ENCODE assay signal across 16 cellular contexts in the genomic region with DNA sequence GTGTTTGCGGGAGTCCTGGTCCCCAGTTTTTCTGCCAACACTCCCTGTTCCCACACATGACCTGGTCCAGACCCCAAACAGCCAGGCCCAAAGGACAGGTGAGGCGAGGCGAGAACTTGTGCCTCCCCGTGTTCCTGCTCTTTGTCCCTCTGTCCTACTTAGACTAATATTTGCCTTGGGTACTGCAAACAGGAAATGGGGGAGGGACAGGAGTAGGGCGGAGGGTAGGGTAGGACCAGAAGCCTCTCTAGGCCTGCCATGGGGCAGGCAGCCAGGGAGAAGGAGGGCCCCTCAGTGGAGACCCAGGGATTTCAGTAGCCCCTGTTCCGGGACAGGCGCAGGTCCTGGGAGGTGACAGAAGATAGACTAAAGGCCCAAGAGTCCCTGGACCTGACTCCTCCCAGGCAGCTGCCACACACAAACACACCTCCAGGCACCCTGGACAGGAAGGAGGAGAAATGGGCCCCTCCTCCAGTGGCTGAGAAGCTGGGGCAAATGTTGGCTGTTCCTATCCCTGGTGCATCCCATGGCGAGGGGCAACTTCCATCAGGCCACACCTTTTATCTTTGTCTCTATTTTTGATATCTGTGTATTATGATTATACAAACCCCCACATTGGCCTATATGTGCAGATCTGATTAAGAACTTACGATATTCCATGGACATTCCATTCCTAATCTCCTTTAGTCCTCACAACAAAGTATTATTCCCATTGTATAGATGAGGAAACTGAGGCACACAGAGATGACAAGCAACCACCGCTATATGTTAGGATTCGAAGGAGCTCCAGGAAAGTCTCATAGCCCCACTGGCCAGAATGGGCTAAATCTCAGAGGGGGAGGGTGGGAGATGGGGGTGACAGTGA. TPM values are rescaled to one million over a fixed set of nuclear protein-coding genes. Genes with fewer than 3 reads are reported as not detected.
DNase-seq lines count a peak whose midpoint lies in the region; ATAC-seq and TF ChIP-seq lines count a peak whose summit lies in the region.
"Had no signal": no experiment of that assay in that cellular context is flagged by ENCODE, and none has a peak within 500 bp of the region (broad histone marks: within the 10 kb centered on the region; RNA-seq: fewer than 3 reads in every experiment).

No MANE protein-coding gene starts in this region.

- no peak overlapping the region for H3K27ac ChIP-seq in mammary epithelial cell (ENCODE audit: insufficient read depth, low read depth, low read length)
- H3K27ac ChIP-seq: SK-N-MC had no signal

- H3K9me3 Mint-ChIP-seq in MCF 10A (ENCODE audit: unreplicated experiment) = no peaks in the 10 kb centered on the region
- H3K9me3 Mint-ChIP-seq in endothelial cell (ENCODE audit: unreplicated experiment) = no peaks in the 10 kb centered on the region
- H3K9me3 Mint-ChIP-seq: mesothelial cell of epicardium; stimulated activated naive CD8-positive, alpha-beta T cell treated with anti-CD3 and anti-CD28 coated beads, Interleukin-15, Interleukin-2, amounts not matched to agents 100 ng/mL and 50 ng/mL, for 24 hours had no signal

- H3K36me3 Mint-ChIP-seq in MCF 10A (ENCODE audit: insufficient read depth, unreplicated experiment) = no peaks in the 10 kb centered on the region
- H3K36me3 Mint-ChIP-seq in endothelial cell (ENCODE audit: low read depth, unreplicated experiment) = peaks cover 8% of the 10 kb centered on the region
- H3K36me3 Mint-ChIP-seq: brain, CD14-positive monocyte, mesothelial cell of epicardium had no signal

- DNase-seq in mammary epithelial cell (no peak), MCF 10A (ENCODE audit: unreplicated experiment) (no peak), NT2/D1 (ENCODE audit: low read depth, low spot score) (no peak), fibroblast of villous mesenchyme (ENCODE audit: low read depth) (peak; percentile 17), endothelial cell (ENCODE audit: low spot score) (no peak)
- DNase-seq: foreskin melanocyte; NCI-H187; stimulated activated CD4-positive, alpha-beta T cell treated with anti-CD3 and anti-CD28 coated beads, Interleukin-12 subunit alpha, Interleukin-12 subunit beta, amount 100 ng/mL, for 4 hours had no signal

- no peaks in the 10 kb centered on the region for H3K9me3 ChIP-seq in mammary epithelial cell (replicated peaks; ENCODE audit: insufficient read depth, low read length)
- H3K9me3 ChIP-seq in NT2/D1 (ENCODE audit: insufficient read depth, low read length) = no peaks in the 10 kb centered on the region

- POLR2A ChIA-PET in MCF 10A (lab: Yijun Ruan, JAX) = no interaction called here

- H3K9ac ChIP-seq in mammary epithelial cell (ENCODE audit: insufficient read depth, low read length) = no peak overlapping the region
- peak overlapping the region; percentile 44 for H3K9ac ChIP-seq in NT2/D1 (ENCODE audit: insufficient read length, low read depth)

- intact Hi-C loops in mammary epithelial cell (cut with micrococcal nuclease) = no loop called here
- intact Hi-C loops in MCF 10A (cut with micrococcal nuclease) = no loop called here

- no peaks in the 10 kb centered on the region for H4K20me1 ChIP-seq in mammary epithelial cell (ENCODE audit: insufficient read depth, low read length)

- peaks cover 6% of the 10 kb centered on the region for H3K4me1 ChIP-seq in mammary epithelial cell (ENCODE audit: insufficient read depth, low read length)
- peaks cover 11% of the 10 kb centered on the region for H3K4me1 ChIP-seq in NT2/D1 (ENCODE audit: insufficient read depth, insufficient read length)

- TF ChIP-seq CTCF in mammary epithelial cell (conservative IDR thresholded peaks at IDR 0.05 in 1 of 2, IDR thresholded peaks at IDR 0.05 in 1 of 2; ENCODE audit: extremely low read depth in 1 of 2, insufficient read depth in 1 of 2, low read depth in 1 of 2, low read length in 2 of 2) (no peak), MCF 10A (IDR thresholded peaks at IDR 0.05; ENCODE audit: unreplicated experiment) (no peak), fibroblast of villous mesenchyme (IDR thresholded peaks at IDR 0.05; ENCODE audit: insufficient read depth, low read depth, low read length) (no peak), endothelial cell (IDR thresholded peaks at IDR 0.05; ENCODE audit: unreplicated experiment) (no peak)

- no peaks in the 10 kb centered on the region for H3K36me3 ChIP-seq in mammary epithelial cell (ENCODE audit: insufficient read depth, low read length)
- H3K36me3 ChIP-seq in NT2/D1 (ENCODE audit: insufficient read depth, insufficient read length, low read length) = no peaks in the 10 kb centered on the region

- no peak for ATAC-seq in GM18858 (IDR thresholded peaks at IDR 0.05; ENCODE audit: unreplicated experiment)
- no peak for ATAC-seq in GM18867 (IDR thresholded peaks at IDR 0.05; ENCODE audit: unreplicated experiment)
- ATAC-seq in HG03457 (IDR thresholded peaks at IDR 0.05; ENCODE audit: unreplicated experiment) = no peak

- in situ Hi-C loops in mammary epithelial cell (cut with MboI; ENCODE audit: low sequenced_read_pairs in 2 of 2) = no loop called here

- 91% methylated on average over 7 of the region's 11 CpGs for WGBS in mammary epithelial cell (ENCODE audit: low coverage, missing lambda C conversion rate)

- H3K27me3 Mint-ChIP-seq in MCF 10A (ENCODE audit: insufficient read depth, unreplicated experiment) = no peaks in the 10 kb centered on the region
- peaks cover 7% of the 10 kb centered on the region for H3K27me3 Mint-ChIP-seq in endothelial cell (ENCODE audit: unreplicated experiment)
- H3K27me3 Mint-ChIP-seq: stimulated activated naive CD8-positive, alpha-beta T cell treated with anti-CD3 and anti-CD28 coated beads, Interleukin-15, Interleukin-2, amounts not matched to agents 100 ng/mL and 50 ng/mL, for 24 hours had no signal

- BruUV-seq in mammary epithelial cell (replicated peaks; lab: Mats Ljungman, UMichigan) (no TSS peak), MCF 10A (replicated peaks; lab: Mats Ljungman, UMichigan) (no TSS peak)

- H3K4me2 ChIP-seq in mammary epithelial cell (ENCODE audit: insufficient read depth, low read depth, low read length) = no peak overlapping the region

- dilution Hi-C loops in mammary epithelial cell (cut with HindIII; ENCODE audit: low sequenced_read_pairs) = no loop called here

- no peaks in the 10 kb centered on the region for H3K79me2 ChIP-seq in mammary epithelial cell (ENCODE audit: insufficient read depth, low read length)

- H3K4me3 Mint-ChIP-seq in MCF 10A (ENCODE audit: unreplicated experiment) (no peak overlapping the region), endothelial cell (ENCODE audit: unreplicated experiment) (no peak overlapping the region)
- H3K4me3 Mint-ChIP-seq: brain; CD14-positive monocyte; mesothelial cell of epicardium; stimulated activated naive CD8-positive, alpha-beta T cell treated with anti-CD3 and anti-CD28 coated beads, Interleukin-15, Interleukin-2, amounts not matched to agents 100 ng/mL and 50 ng/mL, for 24 hours had no signal

- H3K27ac Mint-ChIP-seq in MCF 10A (ENCODE audit: low read depth, unreplicated experiment) (no peak overlapping the region), endothelial cell (ENCODE audit: unreplicated experiment) (no peak overlapping the region)
- H3K27ac Mint-ChIP-seq: brain; CD14-positive monocyte; mesothelial cell of epicardium; stimulated activated naive CD8-positive, alpha-beta T cell treated with anti-CD3 and anti-CD28 coated beads, Interleukin-15, Interleukin-2, amounts not matched to agents 100 ng/mL and 50 ng/mL, for 24 hours had no signal

- H2AFZ ChIP-seq in mammary epithelial cell (ENCODE audit: low read depth, low read length) = peak overlapping the region; percentile 52

- no peaks in the 10 kb centered on the region for H3K27me3 ChIP-seq in mammary epithelial cell (ENCODE audit: insufficient read depth, low read length)
- H3K27me3 ChIP-seq in NT2/D1 (ENCODE audit: insufficient read depth, insufficient read length) = no peaks in the 10 kb centered on the region

- H3K4me3 ChIP-seq in mammary epithelial cell (replicated peaks in 1 of 3; ENCODE audit: insufficient read depth in 1 of 3, low read depth in 2 of 3, low read length in 3 of 3) (no peak overlapping the region), NT2/D1 (ENCODE audit: insufficient read length, low read depth) (no peak overlapping the region), fibroblast of villous mesenchyme (ENCODE audit: low read depth, low read length) (no peak overlapping the region)
- H3K4me3 ChIP-seq: SK-N-MC had no signal

- CTCF ChIA-PET in mammary epithelial cell (lab: Charles Lee; ENCODE audit: low non-redundant PET) (no interaction called here), MCF 10A (lab: Yijun Ruan, JAX) (no interaction called here)

- H3K4me1 Mint-ChIP-seq in MCF 10A (ENCODE audit: insufficient read depth, unreplicated experiment) (no peaks in the 10 kb centered on the region), endothelial cell (ENCODE audit: unreplicated experiment) (peaks cover 25% of the 10 kb centered on the region)
- H3K4me1 Mint-ChIP-seq: brain, mesothelial cell of epicardium had no signal

RNA-seq across cellular contexts. Expression of gene F2, which starts 0.6 kb away (rescaled TPM):
- total RNA-seq in mammary epithelial cell = not detected
- 0.03 TPM for polyA plus RNA-seq in mammary epithelial cell
- polyA minus RNA-seq in mammary epithelial cell = not detected
- not detected in 2 replicates for total RNA-seq in MCF 10A (2022)
- not detected in 2 replicates for total RNA-seq in fibroblast of villous mesenchyme
- total RNA-seq in endothelial cell (ENCODE audit: unreplicated experiment) = 4.4 TPM
- total RNA-seq: mesothelial cell of epicardium had no signal
- polyA plus RNA-seq: CD14-positive monocyte had no signal

RNA-seq across cellular contexts. Expression of gene ZNF408, which starts 17.6 kb away (rescaled TPM):
- total RNA-seq in mammary epithelial cell (10 to 100 TPM; 12.6 to 15.2 TPM), MCF 10A (2022) (14.5 and 15.3 TPM in 2 replicates), fibroblast of villous mesenchyme (12.1 and 17.4 TPM in 2 replicates), endothelial cell (ENCODE audit: unreplicated experiment) (23.2 TPM)
- polyA plus RNA-seq in mammary epithelial cell = 7.2 TPM
- 5.7 TPM for polyA minus RNA-seq in mammary epithelial cell

RNA-seq across cellular contexts. Expression of gene ARHGAP1, which starts 18.0 kb away (rescaled TPM):
- total RNA-seq in mammary epithelial cell = 100 to 1,000 TPM in 1 of 2 donors, 10 to 100 TPM in 1; 57.2 to 123 TPM
- 25.5 TPM for polyA plus RNA-seq in mammary epithelial cell
- 162 TPM for polyA minus RNA-seq in mammary epithelial cell
- 61.0 and 63.6 TPM in 2 replicates for total RNA-seq in MCF 10A (2022)
- 62.2 and 82.1 TPM in 2 replicates for total RNA-seq in fibroblast of villous mesenchyme
- total RNA-seq in endothelial cell (ENCODE audit: unreplicated experiment) = 69.5 TPM
